In genomic region chr12:1885605-1886245, GRCh38 we compare ENCODE assay signal across 22 cellular contexts. TPM values are rescaled to one million over a fixed set of nuclear protein-coding genes. Genes with fewer than 3 reads are reported as not detected.
DNase-seq lines count a peak whose midpoint lies in the region; ATAC-seq, FAIRE-seq and TF ChIP-seq lines count a peak whose summit lies in the region.
"Had no signal": no experiment of that assay in that cellular context is flagged by ENCODE, and none has a peak within 500 bp of the region (broad histone marks: within the 10 kb centered on the region; RNA-seq: fewer than 3 reads in every experiment).

No MANE protein-coding gene starts in this region.

- TF ChIP-seq CTCF in HepG2 (CRISPR knock-in tag; IDR thresholded peaks at IDR 0.05) (no peak), sigmoid colon (IDR thresholded peaks at IDR 0.05) (no peak)

- H2AFZ ChIP-seq in HepG2 (ENCODE audit: low read length) = peak overlapping the region; percentile 86
- H2AFZ ChIP-seq: GM23248 had no signal

- DNase-seq in activated effector memory CD4-positive, alpha-beta T cell treated with anti-CD3 and anti-CD28 coated beads, Interleukin-2, amount 50 U/mL, for 16 hours = peak; percentile 30
- DNase-seq in activated effector memory CD4-positive, alpha-beta T cell treated with Interleukin-2 at 50 U/mL for 16 hours = no peak
- peak; percentile 32 for DNase-seq in ecto neural progenitor cell (ENCODE audit: low spot score)
- peak; percentile 32 for DNase-seq in HepG2 (ENCODE audit: low spot score)
- DNase-seq in urothelium cell line (ENCODE audit: low spot score) = no peak
- DNase-seq in GM12891 (ENCODE audit: insufficient read length, low spot score) = no peak
- DNase-seq in sigmoid colon = no peak
- DNase-seq in HK-2 (ENCODE audit: unreplicated experiment) = no peak
- DNase-seq: CD4-positive, alpha-beta T cell; GM23248; Karpas-422; NCI-H1092; NCI-H1417 treated with DMSO at 0.1 percent for 48 hours; NCI-H187 treated with DMSO at 0.1 percent for 48 hours; NCI-H2107; NCI-H446; NCI-H524 treated with DMSO at 0.1 percent for 48 hours; SHP77 had no signal

- ATAC-seq in HepG2 = peak; percentile 86

- peaks cover 6 to 35% of the 10 kb centered on the region in 2 experiments; a peak in 3 of 5 replicates for H3K27me3 ChIP-seq in HepG2 (ENCODE audit: control insufficient read depth in 1 of 2, insufficient read depth in 2 of 2, low read length in 2 of 2)
- no peaks in the 10 kb centered on the region for H3K27me3 ChIP-seq in sigmoid colon

- no peak for FAIRE-seq in HepG2 (lab: Jason Lieb, UNC)
- FAIRE-seq in urothelium cell line (lab: Jason Lieb, UNC) = peak; percentile 86
- no peak for FAIRE-seq in GM12891 (lab: Jason Lieb, UNC)
- FAIRE-seq: D721Med had no signal

- in situ Hi-C loops in HepG2 (cut with HindIII; ENCODE audit: extremely low pct_ligation_motif_present, low pct_unique_long_range_greater_than_20kb) = no loop called here

- H3K79me2 ChIP-seq in HepG2 (ENCODE audit: insufficient read depth, low read length) = no peaks in the 10 kb centered on the region

- H3K4me3 ChIP-seq in HepG2 (replicated peaks in 1 of 3; ENCODE audit: insufficient read depth in 1 of 3, low read depth in 2 of 3, low read length in 3 of 3) = peak overlapping the region in 2 of 3 experiments; percentile 8 to 48; a peak in 2 of 6 replicates
- no peak overlapping the region for H3K4me3 ChIP-seq in sigmoid colon
- H3K4me3 ChIP-seq: GM23248 had no signal

- intact Hi-C loops in HepG2 (cut with micrococcal nuclease; ENCODE audit: unreplicated experiment) (no loop called here), sigmoid colon (cut with DNase I) (no loop called here)

- TF ChIP-seq EP300 in HepG2 (IDR thresholded peaks at IDR 0.05; ENCODE audit: low read depth in 2 of 2, low read length in 2 of 2) (no peak), HepG2 (CRISPR knock-in tag; IDR thresholded peaks at IDR 0.05; ENCODE audit: borderline replicate concordance) (no peak), sigmoid colon (IDR thresholded peaks at IDR 0.05) (no peak)

- H3K27ac ChIP-seq in HepG2 (ENCODE audit: extremely low read length, insufficient read depth, low read length) (no peak overlapping the region), sigmoid colon (no peak overlapping the region)
- H3K27ac ChIP-seq: GM23248, RWPE1 had no signal

- POLR2A ChIA-PET in HepG2 (lab: Yijun Ruan, JAX) = no interaction called here

- H3K4me1 ChIP-seq in HepG2 (ENCODE audit: insufficient read depth, low read length) (peaks cover 23% of the 10 kb centered on the region), sigmoid colon (no peaks in the 10 kb centered on the region)

- no peak for TF ChIP-seq RAD21 in HepG2 (CRISPR knock-in tag; IDR thresholded peaks at IDR 0.05)

- H3K9me3 ChIP-seq in HepG2 (ENCODE audit: low read length) (no peaks in the 10 kb centered on the region), sigmoid colon (no peaks in the 10 kb centered on the region)

- WGBS in HepG2 (ENCODE audit: low lambda C conversion rate) = 7% methylated on average over 12 of the region's 13 CpGs
- 64 to 81% methylated on average over 13 of the region's 13 CpGs for WGBS in sigmoid colon, 2 donors

- BruUV-seq in HepG2 (replicated peaks; lab: Mats Ljungman, UMichigan) = no TSS peak

- no peak overlapping the region for H3K9ac ChIP-seq in HepG2 (ENCODE audit: insufficient read depth, low read depth, low read length)
- H3K9ac ChIP-seq: GM23248 had no signal

- TF ChIP-seq POLR2A in HepG2 (IDR thresholded peaks at IDR 0.05; ENCODE audit: insufficient read depth in 1 of 2, low read depth in 2 of 2, low read length in 2 of 2) = no peak
- no peak for TF ChIP-seq POLR2A in GM12891 (IDR thresholded peaks at IDR 0.05; ENCODE audit: low read depth, low read length)
- no peak for TF ChIP-seq POLR2A in sigmoid colon (IDR thresholded peaks at IDR 0.05)

- CTCF ChIA-PET in HepG2 (lab: Yijun Ruan, JAX; ENCODE audit: low intra/inter-chr PET ratio, low total read pairs) = no interaction called here

- H3K36me3 ChIP-seq in HepG2 (replicated peaks in 1 of 2; ENCODE audit: control insufficient read depth in 1 of 2, insufficient read depth in 2 of 2, low read length in 2 of 2) (no peaks in the 10 kb centered on the region), sigmoid colon (no peaks in the 10 kb centered on the region)

- peak overlapping the region; percentile 69 for H3K4me2 ChIP-seq in HepG2 (ENCODE audit: low read depth, low read length)

- no peaks in the 10 kb centered on the region for H4K20me1 ChIP-seq in HepG2 (ENCODE audit: insufficient read depth, low read length)

TF ChIP-seq in HepG2, 621 proteins besides CTCF, POLR2A, EP300 and RAD21 (continues in another document):
- TF ChIP-seq ASH2L (IDR thresholded peaks at IDR 0.05; ENCODE audit: insufficient read length, low read depth, low read length) (peak; percentile 58), CERS6 (CRISPR knock-in tag; IDR thresholded peaks at IDR 0.05) (no peak), HNF4A (CRISPR knock-in tag; IDR thresholded peaks at IDR 0.05) (peak; percentile 57), FOXP1 (IDR thresholded peaks at IDR 0.05) (no peak), FOXP1 (CRISPR knock-in tag; IDR thresholded peaks at IDR 0.05) (peak; percentile 85)

TF ChIP-seq in GM12891, 5 proteins besides CTCF, POLR2A, EP300 and RAD21:
- TF ChIP-seq PAX5 (IDR thresholded peaks at IDR 0.05; ENCODE audit: insufficient read depth, low read length, severe bottlenecking) = no peak
- TF ChIP-seq POU2F2 (IDR thresholded peaks at IDR 0.05; ENCODE audit: low read depth, low read length) = no peak
- no peak for TF ChIP-seq POLR2AphosphoS5 (IDR thresholded peaks at IDR 0.05; ENCODE audit: low read depth, low read length)
- no peak for TF ChIP-seq TAF1 (IDR thresholded peaks at IDR 0.05; ENCODE audit: low read depth, low read length)
- no peak for TF ChIP-seq SPI1 (IDR thresholded peaks at IDR 0.05; ENCODE audit: low read depth, low read length)

RNA-seq across cellular contexts. Expression of gene CACNA2D4, which starts 32.7 kb away (rescaled TPM):
- 7.2 and 14.2 TPM in 2 replicates for total RNA-seq in HepG2 (2016; rRNA removed; fragmentation: Illumina TruSeq; extraction: Trizol)
- total RNA-seq in HepG2 (2016; cell fraction: cytosol; rRNA removed; fragmentation: Illumina TruSeq; extraction: Trizol; ENCODE audit: low read depth) = 8.0 and 8.7 TPM in 2 replicates
- total RNA-seq in HepG2 (2016; cell fraction: insoluble cytoplasmic fraction; rRNA removed; fragmentation: Illumina TruSeq; extraction: Trizol) = 8.0 and 14.5 TPM in 2 replicates
- 14.1 and 16.1 TPM in 2 replicates for total RNA-seq in HepG2 (2016; cell fraction: membrane; rRNA removed; fragmentation: Illumina TruSeq; extraction: Trizol)
- 15.5 and 18.8 TPM in 2 replicates for total RNA-seq in HepG2 (2016; cell fraction: nucleus; rRNA removed; fragmentation: Illumina TruSeq; extraction: Trizol)
- polyA plus RNA-seq in HepG2 (2011; rRNA removed) = 136 and 160 TPM in 2 replicates
- 115 and 149 TPM in 2 replicates for polyA plus RNA-seq in HepG2 (2011; cell fraction: cytosol; rRNA removed)
- polyA plus RNA-seq in HepG2 (2011; cell fraction: nucleus; rRNA removed) = 402 and 439 TPM in 2 replicates
- 73.6 and 103 TPM in 2 replicates for polyA plus RNA-seq in HepG2 (2012)
- polyA plus RNA-seq in HepG2 (2016; cell fraction: cytosol; fragmentation: Illumina TruSeq; extraction: Trizol; ENCODE audit: low read depth) = 7.6 and 9.3 TPM in 2 replicates
- polyA plus RNA-seq in HepG2 (2016; cell fraction: insoluble cytoplasmic fraction; fragmentation: Illumina TruSeq; extraction: Trizol; ENCODE audit: low read depth) = 10.4 and 11.5 TPM in 2 replicates
- polyA plus RNA-seq in HepG2 (2016; cell fraction: membrane; fragmentation: Illumina TruSeq; extraction: Trizol; ENCODE audit: low read depth) = 13.7 and 16.7 TPM in 2 replicates
- 27.6 and 41.2 TPM in 2 replicates for polyA plus RNA-seq in HepG2 (2016; cell fraction: nucleus; fragmentation: Illumina TruSeq; extraction: Trizol; ENCODE audit: insufficient read depth, low read depth)
- 202 TPM in 1 of 2 replicates, not detected in the other for polyA minus RNA-seq in HepG2 (2011; rRNA and poly(A)+ RNA removed; ENCODE audit: low replicate concordance)
- polyA minus RNA-seq in HepG2 (2011; cell fraction: cytosol; rRNA and poly(A)+ RNA removed) = 42.4 and 44.5 TPM in 2 replicates
- 135 and 155 TPM in 2 replicates for polyA minus RNA-seq in HepG2 (2011; cell fraction: nucleus; rRNA and poly(A)+ RNA removed)
- 2.1 TPM for polyA plus RNA-seq in GM12891 (2012; ENCODE audit: low read depth, missing spikeins)
- 1 to 10 TPM; 2.8 to 4.9 (median 3.4) TPM for total RNA-seq in sigmoid colon
- polyA plus RNA-seq in sigmoid colon = 1 to 10 TPM; 3.6 to 5.8 (median 5.4) TPM
- total RNA-seq: A172, GM23248, SK-MEL-5 had no signal

Comparison
In these comparisons a context has a peak if more than half of its experiments do, and no peak if none do; other contexts are left out.
1. DNase-seq: peak in activated effector memory CD4-positive, alpha-beta T cell treated with anti-CD3 and anti-CD28 coated beads, Interleukin-2, amount 50 U/mL, for 16 hours (single experiment), ecto neural progenitor cell (single experiment) and HepG2 (single experiment); none in activated effector memory CD4-positive, alpha-beta T cell treated with Interleukin-2 at 50 U/mL for 16 hours (single experiment), urothelium cell line (single experiment), GM12891 (single experiment), sigmoid colon (single experiment) and HK-2 (single experiment).
2. H3K4me3 ChIP-seq: peak in HepG2 (2 of 3); none in sigmoid colon (0 of 4).